Comparison of ENCODE assay signal across 9 cellular contexts in the genomic region with DNA sequence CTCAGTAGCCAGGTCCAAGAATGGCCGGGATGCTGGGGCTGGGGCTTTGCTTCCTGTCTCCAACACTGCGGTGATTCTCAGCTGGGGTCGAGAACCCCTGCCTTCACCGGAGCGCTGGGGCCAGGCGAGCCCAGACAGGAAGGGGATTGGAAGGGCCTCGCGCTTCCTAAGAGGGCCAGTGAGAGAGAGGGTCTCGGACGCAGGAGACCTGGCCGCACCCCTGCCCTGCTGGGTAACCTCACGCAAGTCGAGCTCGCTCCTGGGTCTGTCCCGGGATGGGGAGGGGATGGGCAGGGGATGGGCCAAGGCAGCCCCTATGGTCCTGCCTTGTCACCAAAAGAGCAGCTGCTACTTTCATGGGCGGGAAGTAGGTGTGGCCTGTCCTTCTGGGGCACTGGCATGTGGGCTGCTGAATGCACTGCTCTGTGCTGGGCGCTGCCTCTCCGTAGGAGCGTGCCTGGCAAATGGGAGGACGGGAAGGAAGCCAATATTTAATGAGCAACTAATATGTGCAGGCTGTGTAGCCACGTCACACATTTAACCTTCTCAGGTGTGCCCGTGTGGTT. TPM values are rescaled to one million over a fixed set of nuclear protein-coding genes. Genes with fewer than 3 reads are reported as not detected.
A peak's percentile ranks its signal among the peaks of the same experiment; 100 is the strongest.
DNase-seq lines count a peak whose midpoint lies in the region; ATAC-seq lines count a peak whose summit lies in the region.
"Had no signal": no experiment of that assay in that cellular context is flagged by ENCODE, and none has a peak within 500 bp of the region (broad histone marks: within the 10 kb centered on the region; RNA-seq: fewer than 3 reads in every experiment).

No MANE protein-coding gene starts in this region.

- peak overlapping the region in 1 of 3 donors; percentile 54 for H3K9ac ChIP-seq in skeletal muscle tissue (ENCODE audit: low read depth in 1 of 3, low read length in 3 of 3)

- H3K4me3 ChIP-seq in right cardiac atrium (ENCODE audit: low read length) (peak overlapping the region; percentile 6), skeletal muscle tissue (ENCODE audit: low read length in 3 of 3) (peak overlapping the region; percentile 52 to 66 (median 57))

- peaks cover 61% of the 10 kb centered on the region for H3K27me3 Mint-ChIP-seq in activated T-cell treated with anti-CD3 and anti-CD28 coated beads, Interleukin-2, amount 50 U/mL, for 24 hours

- no peaks in the 10 kb centered on the region for H3K36me3 ChIP-seq in skeletal muscle tissue (ENCODE audit: control insufficient read depth in 3 of 3, insufficient read depth in 3 of 3, low read length in 3 of 3)

- DNase-seq in AG08396 (ENCODE audit: low spot score) (peak; percentile 37), right cardiac atrium (no peak), NCI-H1417 (lab: John Stamatoyannopoulos, UW) (no peak), OCI-M2 (lab: John Stamatoyannopoulos, UW; ENCODE audit: unreplicated experiment) (no peak)
- DNase-seq in activated T-cell treated with anti-CD3 and anti-CD28 coated beads, Interleukin-2, amount 50 U/mL, for 24 hours: peak; percentile 47

- H3K27ac Mint-ChIP-seq in activated T-cell treated with anti-CD3 and anti-CD28 coated beads, Interleukin-2, amount 50 U/mL, for 24 hours: no peak overlapping the region

- H3K27me3 ChIP-seq in right cardiac atrium (ENCODE audit: control insufficient read depth, insufficient read depth) (no peaks in the 10 kb centered on the region), skeletal muscle tissue (ENCODE audit: control insufficient read depth in 3 of 3, insufficient read depth in 3 of 3, low read length in 3 of 3) (peaks cover 34 to 54% (median 52%) of the 10 kb centered on the region in 3 donors)

- peaks cover 11% of the 10 kb centered on the region for H3K4me1 Mint-ChIP-seq in activated T-cell treated with anti-CD3 and anti-CD28 coated beads, Interleukin-2, amount 50 U/mL, for 24 hours (ENCODE audit: low read depth)

- WGBS in right cardiac atrium: 20% methylated on average over 22 of the region's 22 CpGs

- H3K36me3 Mint-ChIP-seq in activated T-cell treated with anti-CD3 and anti-CD28 coated beads, Interleukin-2, amount 50 U/mL, for 24 hours (ENCODE audit: low read depth): no peaks in the 10 kb centered on the region

- no peak overlapping the region for H3K27ac ChIP-seq in right cardiac atrium (ENCODE audit: low read length)
- H3K27ac ChIP-seq in skeletal muscle tissue (ENCODE audit: low read depth, low read length): no peak overlapping the region

- intact Hi-C loops in right cardiac atrium (cut with DNase I): loop anchor here in 3 of 4 donors (5.0 to 10.0 kb wide), 5 partner anchors 100 to 1238 kb away; no protein-coding TSS in a partner anchor

- peaks cover under 1% of the 10 kb centered on the region for H3K9me3 Mint-ChIP-seq in activated T-cell treated with anti-CD3 and anti-CD28 coated beads, Interleukin-2, amount 50 U/mL, for 24 hours

- H3K4me3 Mint-ChIP-seq in activated T-cell treated with anti-CD3 and anti-CD28 coated beads, Interleukin-2, amount 50 U/mL, for 24 hours: peak overlapping the region; percentile 73

- ATAC-seq in GM19043 (IDR thresholded peaks at IDR 0.05; ENCODE audit: low read depth, unreplicated experiment) (peak; percentile 38), HG03457 (IDR thresholded peaks at IDR 0.05; ENCODE audit: unreplicated experiment) (peak; percentile 56), right cardiac atrium (peak; percentile 22 to 34)

- H3K9me3 ChIP-seq in right cardiac atrium (ENCODE audit: control insufficient read depth, low read length): no peaks in the 10 kb centered on the region
- peaks cover 0 to 4% (median 4%) of the 10 kb centered on the region in 3 donors for H3K9me3 ChIP-seq in skeletal muscle tissue (ENCODE audit: control insufficient read depth in 3 of 3, low read length in 3 of 3)

- no peaks in the 10 kb centered on the region for H3K4me1 ChIP-seq in right cardiac atrium (ENCODE audit: control insufficient read depth, insufficient read depth, low read length)
- peaks cover 7 to 12% (median 9%) of the 10 kb centered on the region in 3 donors for H3K4me1 ChIP-seq in skeletal muscle tissue (ENCODE audit: control insufficient read depth in 3 of 3, insufficient read depth in 3 of 3, low read length in 3 of 3)

RNA-seq across cellular contexts. Expression of gene KCNK18, which starts 20.0 kb away (rescaled TPM):
- total RNA-seq in right cardiac atrium (not detected), skeletal muscle tissue (not detected)
- polyA plus RNA-seq in right cardiac atrium: not detected
- total RNA-seq: left cardiac atrium had no signal

RNA-seq across cellular contexts. Expression of gene SLC18A2, which starts 23.6 kb away (rescaled TPM):
- total RNA-seq in right cardiac atrium (under 1 TPM; 0.09 to 0.40 (median 0.21) TPM), skeletal muscle tissue (1.0 TPM)
- 0.07 TPM for polyA plus RNA-seq in right cardiac atrium

Comparison
In these comparisons a context has a peak if more than half of its experiments do, and no peak if none do; other contexts are left out.
1. DNase-seq: peak in AG08396 (single experiment) and activated T-cell treated with anti-CD3 and anti-CD28 coated beads, Interleukin-2, amount 50 U/mL, for 24 hours (single experiment); none in right cardiac atrium (0 of 3), NCI-H1417 (0 of 3) and OCI-M2 (single experiment).
2. Peak in every context shown above with its lines, with median percentiles within 50 percentile points of each other: ATAC-seq.